In genomic region chr7:64174941-64175340, GRCh38 we compare ENCODE assay signal across 24 cellular contexts. TPM values are rescaled to one million over a fixed set of nuclear protein-coding genes. Genes with fewer than 3 reads are reported as not detected.
"Had no signal": no experiment of that assay in that cellular context is flagged by ENCODE, and none has a peak within 500 bp of the region (broad histone marks: within the 10 kb centered on the region; RNA-seq: fewer than 3 reads in every experiment).

No MANE protein-coding gene starts in this region.

- DNase-seq: activated CD4-positive, alpha-beta T cell treated with anti-CD3 and anti-CD28 coated beads, Interleukin-2, amount 10 ng/mL, durations not matched to agents 7 days and 5 days; activated CD4-positive, CD25-positive, alpha-beta regulatory T cell; activated CD8-positive, alpha-beta memory T cell treated with anti-CD3 and anti-CD28 coated beads for 24 hours; dermis blood vessel endothelial cell; heart right ventricle; left colon; midbrain; right cardiac atrium; stimulated activated CD4-positive, alpha-beta T cell treated with anti-CD3 and anti-CD28 coated beads, Interleukin-15, amount 100 ng/mL, for 24 hours; stimulated activated CD4-positive, alpha-beta T cell treated with anti-CD3 and anti-CD28 coated beads, Interleukin-4, amount 100 ng/mL, for 1 hour; stimulated activated naive CD4-positive, alpha-beta T cell; T-helper 17 cell had no signal

- H3K27ac ChIP-seq: gastroesophageal sphincter, heart right ventricle, prostate gland, skin epidermis, tibial nerve had no signal

- H3K4me1 ChIP-seq: gastroesophageal sphincter, heart right ventricle, prostate gland, tibial nerve had no signal

- H3K4me3 ChIP-seq: gastroesophageal sphincter, heart right ventricle, prostate gland, skin epidermis, tibial nerve had no signal

- ATAC-seq: gastroesophageal sphincter, heart right ventricle, left colon, right cardiac atrium, T-helper 17 cell had no signal

- H3K27me3 ChIP-seq: tibial nerve had no signal

- H3K9me3 ChIP-seq: prostate gland had no signal

- H3K36me3 ChIP-seq: gastroesophageal sphincter, heart right ventricle, prostate gland, tibial nerve had no signal

RNA-seq across cellular contexts. Expression of gene ZNF735, which starts 32.1 kb away (rescaled TPM):
- total RNA-seq: activated CD4-positive, alpha-beta T cell treated with anti-CD3 and anti-CD28 coated beads, Interleukin-2, amount 10 ng/mL, durations not matched to agents 7 days and 5 days; aorta; chondrocyte; dermis blood vessel endothelial cell; gastroesophageal sphincter; heart right ventricle; left colon; lung microvascular endothelial cell; myocyte; omental fat pad; prostate gland; right cardiac atrium; subcutaneous adipose tissue; T-helper 17 cell; tibial nerve had no signal
- polyA plus RNA-seq: aorta, esophagus, heart right ventricle, neural cell, right cardiac atrium had no signal

RNA-seq across cellular contexts. Expression of gene ZNF679, which starts 53.3 kb away (rescaled TPM):
- total RNA-seq: activated CD4-positive, alpha-beta T cell treated with anti-CD3 and anti-CD28 coated beads, Interleukin-2, amount 10 ng/mL, durations not matched to agents 7 days and 5 days; aorta; chondrocyte; dermis blood vessel endothelial cell; gastroesophageal sphincter; heart right ventricle; left colon; lung microvascular endothelial cell; myocyte; omental fat pad; prostate gland; right cardiac atrium; subcutaneous adipose tissue; T-helper 17 cell; tibial nerve had no signal
- polyA plus RNA-seq: aorta, esophagus, heart right ventricle, neural cell, right cardiac atrium had no signal
